8 cellular contexts compared by ENCODE assay signal in the genomic region with DNA sequence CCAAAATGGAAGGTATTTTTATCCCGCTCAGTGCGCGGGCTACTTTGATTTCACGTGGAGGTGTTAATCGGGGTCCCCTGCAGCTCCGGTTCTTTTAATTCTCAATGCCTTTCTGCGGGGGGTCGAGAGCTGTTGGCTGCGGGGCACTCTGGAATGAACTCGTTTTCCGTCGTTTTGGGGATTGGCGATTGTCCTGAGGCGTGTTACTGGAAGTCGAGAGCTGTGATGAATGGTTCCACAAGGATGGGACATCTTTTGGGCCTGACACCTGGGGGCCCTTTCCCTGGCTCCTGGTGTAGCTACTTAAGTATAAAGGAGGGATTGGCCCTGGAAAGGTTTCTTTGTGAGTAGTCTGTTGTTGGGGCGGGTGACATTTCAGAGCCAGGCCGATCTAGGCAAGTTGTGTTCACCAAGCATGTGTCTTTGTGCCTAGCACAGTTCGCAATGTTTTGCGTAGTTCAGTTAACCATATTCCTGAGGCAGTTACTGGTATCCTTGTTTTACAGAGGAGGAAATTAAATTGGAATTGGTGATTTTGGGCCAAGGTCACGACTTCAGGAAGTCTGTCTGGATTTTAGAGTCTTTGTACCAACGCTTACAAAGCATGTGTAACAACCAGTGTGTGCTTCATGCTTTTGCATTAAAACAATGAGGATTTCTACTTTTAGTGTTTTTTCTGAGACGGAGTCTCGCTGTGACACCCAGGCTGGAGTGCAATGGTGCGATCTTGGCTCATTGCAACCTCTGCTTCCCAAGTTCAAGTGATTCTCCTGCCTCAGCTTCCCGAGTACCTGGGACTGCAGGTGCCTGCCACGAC. TPM values are rescaled to one million over a fixed set of nuclear protein-coding genes. Genes with fewer than 3 reads are reported as not detected.
DNase-seq lines count a peak whose midpoint lies in the region; ATAC-seq and TF ChIP-seq lines count a peak whose summit lies in the region.

No MANE protein-coding gene starts in this region.

- H3K36me3 ChIP-seq in IMR-90 (ENCODE audit: control insufficient read depth, insufficient read depth, low read length), result peaks cover 47% of the 10 kb centered on the region
- peaks cover 58% of the 10 kb centered on the region for H3K36me3 ChIP-seq in brain microvascular endothelial cell (replicated peaks)
- H3K36me3 ChIP-seq in mucosa of descending colon (ENCODE audit: low read depth), result peaks cover 15% of the 10 kb centered on the region

- POLR2A ChIA-PET in AG04449 (lab: Yijun Ruan, JAX) (interaction anchor here (0.6 to 2.5 kb wide), 7 partner anchors 8 to 152 kb away, joined by 3 to 16 read pairs (median 3); a partner anchor contains a TSS), IMR-90 (lab: Charles Lee; ENCODE audit: unreplicated experiment) (interaction anchor here (1.1 kb wide), 1 partner anchor 26 kb away, joined by 3 read pairs; no protein-coding TSS in a partner anchor)

- peaks cover 5% of the 10 kb centered on the region for H3K9me1 ChIP-seq in IMR-90 (ENCODE audit: insufficient read depth, low read length)

- WGBS in IMR-90 (ENCODE audit: extremely low coverage in 2 of 2, insufficient read length in 1 of 2), 2 experiments, result 1% methylated on average over 15 of the region's 26 CpGs; no CpG with 5 or more reads in 1 of the 2 experiments

- no peak for TF ChIP-seq POLR2A in IMR-90 (IDR thresholded peaks at IDR 0.05; ENCODE audit: low read depth, low read length)

- CTCF ChIA-PET in AG04449 (lab: Yijun Ruan, JAX), result interaction anchor here (1.2 to 2.0 kb wide), 5 partner anchors 10 to 81 kb away, joined by 3 to 11 read pairs (median 6); no protein-coding TSS in a partner anchor
- CTCF ChIA-PET in IMR-90 (lab: Yijun Ruan, JAX), result interaction anchor here (0.5 kb wide), 1 partner anchor 14 kb away, joined by 3 read pairs; a partner anchor contains a TSS

- intact Hi-C loops in IMR-90 (cut with micrococcal nuclease) (no loop called here), mucosa of descending colon (cut with DNase I, micrococcal nuclease) (no loop called here)

- peak overlapping the region; percentile 16; the same call in 1 of the 2 replicates for H3K18ac ChIP-seq in IMR-90 (ENCODE audit: low read depth, low read length)

- H2AFZ ChIP-seq in IMR-90 (replicated peaks; ENCODE audit: low read length, poor library complexity), result no peak overlapping the region

- peak overlapping the region; percentile 93 for H3K4ac ChIP-seq in IMR-90 (ENCODE audit: low read depth, low read length)

- H4K91ac ChIP-seq in IMR-90 (ENCODE audit: insufficient read depth, low read depth, low read length), result peak overlapping the region; percentile 86

- H3K4me2 ChIP-seq in IMR-90 (ENCODE audit: low read depth, low read length), result peak overlapping the region; percentile 91

- H3K14ac ChIP-seq in IMR-90 (replicated peaks; ENCODE audit: low read depth, low read length), result peak overlapping the region; percentile 98

- in situ Hi-C loops in IMR-90 (cut with MboI; ENCODE audit: low sequenced_read_pairs), result no loop called here
- in situ Hi-C loops in brain microvascular endothelial cell (cut with HindIII; ENCODE audit: low pct_ligation_motif_present, low sequenced_read_pairs), result no loop called here

- no peak overlapping the region for H2BK15ac ChIP-seq in IMR-90 (ENCODE audit: low read depth, low read length)

- H3K4me1 ChIP-seq in IMR-90 (ENCODE audit: control insufficient read depth, insufficient read depth, low read length) (peaks cover 7% of the 10 kb centered on the region), mucosa of descending colon (ENCODE audit: low read depth) (peaks cover 21% of the 10 kb centered on the region)

- H3K9ac ChIP-seq in IMR-90 (ENCODE audit: low read depth, low read length), result peak overlapping the region; percentile 99

- H3K4me3 ChIP-seq in AG04449 (ENCODE audit: low read depth, low read length) (peak overlapping the region; percentile 90), IMR-90 (ENCODE audit: insufficient read depth, low read depth, low read length) (peak overlapping the region; percentile 70), brain microvascular endothelial cell (ENCODE audit: low read depth, low read length) (peak overlapping the region; percentile 85), mucosa of descending colon (peak overlapping the region; percentile 88)

- H3K56ac ChIP-seq in IMR-90 (ENCODE audit: extremely low read depth, insufficient read depth, low read length), result peak overlapping the region; percentile 99

- peak overlapping the region; percentile 80 to 91 for H4K8ac ChIP-seq in IMR-90 (ENCODE audit: low read depth in 2 of 2, low read length in 2 of 2)

- H2BK120ac ChIP-seq in IMR-90 (ENCODE audit: low read depth, low read length), result no peak overlapping the region; the same call in 1 of the 2 replicates

- peak overlapping the region; percentile 86 for H2BK5ac ChIP-seq in IMR-90 (ENCODE audit: low read depth, low read length, poor library complexity, severe bottlenecking)

- no peak overlapping the region for H2BK20ac ChIP-seq in IMR-90 (ENCODE audit: low read depth, low read length)

- DNase-seq in AG04449 (ENCODE audit: low read depth, low spot score), result no peak
- no peak for DNase-seq in IMR-90
- DNase-seq in brain microvascular endothelial cell, result no peak
- no peak for DNase-seq in mucosa of descending colon
- no peak for DNase-seq in omental fat pad (ENCODE audit: low spot score)
- no peak for DNase-seq in NCI-H2107 treated with DMSO at 0.1 percent for 48 hours (lab: John Stamatoyannopoulos, UW; ENCODE audit: unreplicated experiment)
- no peak for DNase-seq in RPMI8226

- H4K5ac ChIP-seq in IMR-90 (ENCODE audit: low read depth, low read length), result peak overlapping the region; percentile 65

- ATAC-seq in IMR-90 (ENCODE audit: low read depth), result no peak
- no peak for ATAC-seq in mucosa of descending colon
- ATAC-seq in HG03175 (IDR thresholded peaks at IDR 0.05; ENCODE audit: unreplicated experiment), result no peak
- ATAC-seq in omental fat pad (ENCODE audit: low FRiP score), result no peak

- no TSS peak for BruUV-seq in IMR-90 (replicated peaks; lab: Mats Ljungman, UMichigan)

- peaks cover 11 to 39% of the 10 kb centered on the region in 2 experiments for H3K79me1 ChIP-seq in IMR-90 (ENCODE audit: low read depth in 1 of 2, low read length in 2 of 2)

- H2AK9ac ChIP-seq in IMR-90 (replicated peaks; ENCODE audit: low read depth, low read length, poor library complexity), result peak overlapping the region; percentile 100

- TF ChIP-seq RAD21 in IMR-90 (IDR thresholded peaks at IDR 0.05; ENCODE audit: low read length), result no peak

- H2AK5ac ChIP-seq in IMR-90 (ENCODE audit: low read depth, low read length), result peak overlapping the region; percentile 90

- TF ChIP-seq CTCF in AG04449 (IDR thresholded peaks at IDR 0.05; ENCODE audit: insufficient read depth, low read length, missing control alignments) (no peak), IMR-90 (conservative IDR thresholded peaks at IDR 0.05; ENCODE audit: low read depth, low read length) (no peak), brain microvascular endothelial cell (IDR thresholded peaks at IDR 0.05; ENCODE audit: low read depth, low read length, missing control alignments) (no peak), mucosa of descending colon (IDR thresholded peaks at IDR 0.05) (no peak), omental fat pad (IDR thresholded peaks at IDR 0.05) (no peak)

- no peaks in the 10 kb centered on the region for H3K9me3 ChIP-seq in IMR-90 (ENCODE audit: control insufficient read depth, insufficient read depth, low read length)
- no peaks in the 10 kb centered on the region for H3K9me3 ChIP-seq in mucosa of descending colon

- peak overlapping the region; percentile 99 for H3K23ac ChIP-seq in IMR-90 (ENCODE audit: low read depth, low read length)

- peak overlapping the region; percentile 82 for H3K27ac ChIP-seq in IMR-90 (ENCODE audit: insufficient read depth, low read length)
- H3K27ac ChIP-seq in brain microvascular endothelial cell, result peak overlapping the region; percentile 87

- dilution Hi-C loops in IMR-90 (cut with HindIII; ENCODE audit: low sequenced_read_pairs, unreplicated experiment), result no loop called here

- H3K27me3 ChIP-seq in IMR-90 (ENCODE audit: control insufficient read depth, insufficient read depth, low read length) (no peaks in the 10 kb centered on the region), brain microvascular endothelial cell (replicated peaks) (no peaks in the 10 kb centered on the region)

- peaks cover 56% of the 10 kb centered on the region for H4K20me1 ChIP-seq in IMR-90 (ENCODE audit: insufficient read depth, low read length)

RNA-seq across cellular contexts. Expression of a gene that starts 0.8 kb away (rescaled TPM):
- 1,477 and 1,924 TPM in 2 replicates for total RNA-seq in IMR-90 (2012; rRNA removed)
- polyA plus RNA-seq in IMR-90 (2012; rRNA removed), result 2,069 and 2,840 TPM in 2 replicates
- polyA plus RNA-seq in IMR-90 (2012; cell fraction: cytosol; rRNA removed), result 3,282 and 4,112 TPM in 2 replicates
- 1,203 and 1,338 TPM in 2 replicates for polyA plus RNA-seq in IMR-90 (2012; cell fraction: nucleus; rRNA removed; ENCODE audit: low replicate concordance)
- 1,000 to 10,000 TPM; 2,162 to 2,782 (median 2,296) TPM for total RNA-seq in mucosa of descending colon
- total RNA-seq in omental fat pad, result 1,000 to 10,000 TPM; 2,551 to 3,862 (median 3,160) TPM

RNA-seq across cellular contexts. Expression of a gene that starts 8.0 kb away (rescaled TPM):
- 3,436 and 3,623 TPM in 2 replicates for total RNA-seq in IMR-90 (2012; rRNA removed)
- polyA plus RNA-seq in IMR-90 (2012; rRNA removed), result 5,513 and 6,961 TPM in 2 replicates
- polyA plus RNA-seq in IMR-90 (2012; cell fraction: cytosol; rRNA removed), result 2,872 and 3,119 TPM in 2 replicates
- 985 and 2,521 TPM in 2 replicates for polyA plus RNA-seq in IMR-90 (2012; cell fraction: nucleus; rRNA removed; ENCODE audit: low replicate concordance)
- 1,000 to 10,000 TPM; 1,414 to 1,682 (median 1,521) TPM for total RNA-seq in mucosa of descending colon
- total RNA-seq in omental fat pad, result 1,000 to 10,000 TPM; 3,715 to 4,750 (median 4,286) TPM

RNA-seq across cellular contexts. Expression of a gene that starts 14.2 kb away (rescaled TPM):
- total RNA-seq in IMR-90 (2012; rRNA removed) (0.56 and 0.90 TPM in 2 replicates), mucosa of descending colon (10 to 100 TPM in 1 of 3 donors, 1 to 10 TPM in 2; 3.3 to 14.8 (median 7.8) TPM), omental fat pad (10 to 100 TPM in 1 of 4 donors, 1 to 10 TPM in 3; 2.3 to 11.2 (median 2.6) TPM)
- 8.3 and 10.2 TPM in 2 replicates for polyA plus RNA-seq in IMR-90 (2012; rRNA removed)
- polyA plus RNA-seq in IMR-90 (2012; cell fraction: cytosol; rRNA removed), result 10.8 and 12.0 TPM in 2 replicates
- 11.4 and 22.4 TPM in 2 replicates for polyA plus RNA-seq in IMR-90 (2012; cell fraction: nucleus; rRNA removed; ENCODE audit: low replicate concordance)

RNA-seq across cellular contexts. Expression of a gene that starts 24.2 kb away (rescaled TPM):
- total RNA-seq in IMR-90 (2012; rRNA removed), result 14.7 and 17.0 TPM in 2 replicates
- 64.8 and 68.7 TPM in 2 replicates for polyA plus RNA-seq in IMR-90 (2012; rRNA removed)
- 76.9 and 114 TPM in 2 replicates for polyA plus RNA-seq in IMR-90 (2012; cell fraction: cytosol; rRNA removed)
- polyA plus RNA-seq in IMR-90 (2012; cell fraction: nucleus; rRNA removed; ENCODE audit: low replicate concordance), result 118 and 198 TPM in 2 replicates
- total RNA-seq in mucosa of descending colon, result 100 to 1,000 TPM; 308 to 537 (median 450) TPM
- 100 to 1,000 TPM; 314 to 479 (median 337) TPM for total RNA-seq in omental fat pad

RNA-seq across cellular contexts. Expression of a gene that starts 35.2 kb away (rescaled TPM):
- 10.4 and 11.4 TPM in 2 replicates for total RNA-seq in IMR-90 (2012; rRNA removed)
- 12.1 and 12.9 TPM in 2 replicates for polyA plus RNA-seq in IMR-90 (2012; rRNA removed)
- polyA plus RNA-seq in IMR-90 (2012; cell fraction: cytosol; rRNA removed), result 8.5 and 12.7 TPM in 2 replicates
- 15.2 and 58.9 TPM in 2 replicates for polyA plus RNA-seq in IMR-90 (2012; cell fraction: nucleus; rRNA removed; ENCODE audit: low replicate concordance)
- 10 to 100 TPM; 31.2 to 36.4 (median 36.3) TPM for total RNA-seq in mucosa of descending colon
- 10 to 100 TPM; 20.3 to 48.1 (median 34.6) TPM for total RNA-seq in omental fat pad
